ENCODE assay signal across 1 cellular context in the genomic region with DNA sequence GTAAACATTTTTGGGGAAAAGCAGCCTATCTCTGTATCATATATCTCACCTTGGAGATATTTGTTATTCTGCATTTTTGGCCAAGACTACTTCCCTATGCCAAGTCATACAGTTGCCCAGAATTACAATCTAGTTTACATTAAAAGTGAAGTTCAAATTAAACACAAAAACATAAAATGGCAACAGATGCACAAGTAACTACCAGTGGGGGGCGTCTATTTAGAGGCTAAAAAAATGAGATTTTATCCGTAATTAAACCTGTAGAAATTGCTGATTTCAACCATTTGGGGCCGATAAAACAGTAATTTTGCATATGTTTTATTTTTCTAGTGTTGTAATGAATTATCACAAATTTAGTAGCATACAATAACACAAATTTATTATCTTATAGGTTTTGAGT.
TF ChIP-seq lines count a peak whose summit lies in the region.

No MANE protein-coding gene starts in this region.

TF ChIP-seq in GM23338, 12 proteins besides CTCF, POLR2A, EP300 and RAD21 (continued from another document):
- no peak for TF ChIP-seq EZH2 (IDR thresholded peaks at IDR 0.05; ENCODE audit: low read depth, unreplicated experiment)
- no peak for TF ChIP-seq POLR2AphosphoS5 (IDR thresholded peaks at IDR 0.05; ENCODE audit: low read depth)
- TF ChIP-seq, protein P1, sequence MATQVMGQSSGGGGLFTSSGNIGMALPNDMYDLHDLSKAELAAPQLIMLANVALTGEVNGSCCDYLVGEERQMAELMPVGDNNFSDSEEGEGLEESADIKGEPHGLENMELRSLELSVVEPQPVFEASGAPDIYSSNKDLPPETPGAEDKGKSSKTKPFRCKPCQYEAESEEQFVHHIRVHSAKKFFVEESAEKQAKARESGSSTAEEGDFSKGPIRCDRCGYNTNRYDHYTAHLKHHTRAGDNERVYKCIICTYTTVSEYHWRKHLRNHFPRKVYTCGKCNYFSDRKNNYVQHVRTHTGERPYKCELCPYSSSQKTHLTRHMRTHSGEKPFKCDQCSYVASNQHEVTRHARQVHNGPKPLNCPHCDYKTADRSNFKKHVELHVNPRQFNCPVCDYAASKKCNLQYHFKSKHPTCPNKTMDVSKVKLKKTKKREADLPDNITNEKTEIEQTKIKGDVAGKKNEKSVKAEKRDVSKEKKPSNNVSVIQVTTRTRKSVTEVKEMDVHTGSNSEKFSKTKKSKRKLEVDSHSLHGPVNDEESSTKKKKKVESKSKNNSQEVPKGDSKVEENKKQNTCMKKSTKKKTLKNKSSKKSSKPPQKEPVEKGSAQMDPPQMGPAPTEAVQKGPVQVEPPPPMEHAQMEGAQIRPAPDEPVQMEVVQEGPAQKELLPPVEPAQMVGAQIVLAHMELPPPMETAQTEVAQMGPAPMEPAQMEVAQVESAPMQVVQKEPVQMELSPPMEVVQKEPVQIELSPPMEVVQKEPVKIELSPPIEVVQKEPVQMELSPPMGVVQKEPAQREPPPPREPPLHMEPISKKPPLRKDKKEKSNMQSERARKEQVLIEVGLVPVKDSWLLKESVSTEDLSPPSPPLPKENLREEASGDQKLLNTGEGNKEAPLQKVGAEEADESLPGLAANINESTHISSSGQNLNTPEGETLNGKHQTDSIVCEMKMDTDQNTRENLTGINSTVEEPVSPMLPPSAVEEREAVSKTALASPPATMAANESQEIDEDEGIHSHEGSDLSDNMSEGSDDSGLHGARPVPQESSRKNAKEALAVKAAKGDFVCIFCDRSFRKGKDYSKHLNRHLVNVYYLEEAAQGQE (IDR thresholded peaks at IDR 0.05; ENCODE audit: unreplicated experiment) = no peak
- no peak for TF ChIP-seq ZNF114 (CRISPR knock-in tag; IDR thresholded peaks at IDR 0.05)
- no peak for TF ChIP-seq ZNF331 (CRISPR knock-in tag; IDR thresholded peaks at IDR 0.05; ENCODE audit: low read depth)
- no peak for TF ChIP-seq JUNB (IDR thresholded peaks at IDR 0.05; ENCODE audit: unreplicated experiment)
- no peak for TF ChIP-seq STAT1 (IDR thresholded peaks at IDR 0.05; ENCODE audit: unreplicated experiment)
- TF ChIP-seq, protein P2, sequence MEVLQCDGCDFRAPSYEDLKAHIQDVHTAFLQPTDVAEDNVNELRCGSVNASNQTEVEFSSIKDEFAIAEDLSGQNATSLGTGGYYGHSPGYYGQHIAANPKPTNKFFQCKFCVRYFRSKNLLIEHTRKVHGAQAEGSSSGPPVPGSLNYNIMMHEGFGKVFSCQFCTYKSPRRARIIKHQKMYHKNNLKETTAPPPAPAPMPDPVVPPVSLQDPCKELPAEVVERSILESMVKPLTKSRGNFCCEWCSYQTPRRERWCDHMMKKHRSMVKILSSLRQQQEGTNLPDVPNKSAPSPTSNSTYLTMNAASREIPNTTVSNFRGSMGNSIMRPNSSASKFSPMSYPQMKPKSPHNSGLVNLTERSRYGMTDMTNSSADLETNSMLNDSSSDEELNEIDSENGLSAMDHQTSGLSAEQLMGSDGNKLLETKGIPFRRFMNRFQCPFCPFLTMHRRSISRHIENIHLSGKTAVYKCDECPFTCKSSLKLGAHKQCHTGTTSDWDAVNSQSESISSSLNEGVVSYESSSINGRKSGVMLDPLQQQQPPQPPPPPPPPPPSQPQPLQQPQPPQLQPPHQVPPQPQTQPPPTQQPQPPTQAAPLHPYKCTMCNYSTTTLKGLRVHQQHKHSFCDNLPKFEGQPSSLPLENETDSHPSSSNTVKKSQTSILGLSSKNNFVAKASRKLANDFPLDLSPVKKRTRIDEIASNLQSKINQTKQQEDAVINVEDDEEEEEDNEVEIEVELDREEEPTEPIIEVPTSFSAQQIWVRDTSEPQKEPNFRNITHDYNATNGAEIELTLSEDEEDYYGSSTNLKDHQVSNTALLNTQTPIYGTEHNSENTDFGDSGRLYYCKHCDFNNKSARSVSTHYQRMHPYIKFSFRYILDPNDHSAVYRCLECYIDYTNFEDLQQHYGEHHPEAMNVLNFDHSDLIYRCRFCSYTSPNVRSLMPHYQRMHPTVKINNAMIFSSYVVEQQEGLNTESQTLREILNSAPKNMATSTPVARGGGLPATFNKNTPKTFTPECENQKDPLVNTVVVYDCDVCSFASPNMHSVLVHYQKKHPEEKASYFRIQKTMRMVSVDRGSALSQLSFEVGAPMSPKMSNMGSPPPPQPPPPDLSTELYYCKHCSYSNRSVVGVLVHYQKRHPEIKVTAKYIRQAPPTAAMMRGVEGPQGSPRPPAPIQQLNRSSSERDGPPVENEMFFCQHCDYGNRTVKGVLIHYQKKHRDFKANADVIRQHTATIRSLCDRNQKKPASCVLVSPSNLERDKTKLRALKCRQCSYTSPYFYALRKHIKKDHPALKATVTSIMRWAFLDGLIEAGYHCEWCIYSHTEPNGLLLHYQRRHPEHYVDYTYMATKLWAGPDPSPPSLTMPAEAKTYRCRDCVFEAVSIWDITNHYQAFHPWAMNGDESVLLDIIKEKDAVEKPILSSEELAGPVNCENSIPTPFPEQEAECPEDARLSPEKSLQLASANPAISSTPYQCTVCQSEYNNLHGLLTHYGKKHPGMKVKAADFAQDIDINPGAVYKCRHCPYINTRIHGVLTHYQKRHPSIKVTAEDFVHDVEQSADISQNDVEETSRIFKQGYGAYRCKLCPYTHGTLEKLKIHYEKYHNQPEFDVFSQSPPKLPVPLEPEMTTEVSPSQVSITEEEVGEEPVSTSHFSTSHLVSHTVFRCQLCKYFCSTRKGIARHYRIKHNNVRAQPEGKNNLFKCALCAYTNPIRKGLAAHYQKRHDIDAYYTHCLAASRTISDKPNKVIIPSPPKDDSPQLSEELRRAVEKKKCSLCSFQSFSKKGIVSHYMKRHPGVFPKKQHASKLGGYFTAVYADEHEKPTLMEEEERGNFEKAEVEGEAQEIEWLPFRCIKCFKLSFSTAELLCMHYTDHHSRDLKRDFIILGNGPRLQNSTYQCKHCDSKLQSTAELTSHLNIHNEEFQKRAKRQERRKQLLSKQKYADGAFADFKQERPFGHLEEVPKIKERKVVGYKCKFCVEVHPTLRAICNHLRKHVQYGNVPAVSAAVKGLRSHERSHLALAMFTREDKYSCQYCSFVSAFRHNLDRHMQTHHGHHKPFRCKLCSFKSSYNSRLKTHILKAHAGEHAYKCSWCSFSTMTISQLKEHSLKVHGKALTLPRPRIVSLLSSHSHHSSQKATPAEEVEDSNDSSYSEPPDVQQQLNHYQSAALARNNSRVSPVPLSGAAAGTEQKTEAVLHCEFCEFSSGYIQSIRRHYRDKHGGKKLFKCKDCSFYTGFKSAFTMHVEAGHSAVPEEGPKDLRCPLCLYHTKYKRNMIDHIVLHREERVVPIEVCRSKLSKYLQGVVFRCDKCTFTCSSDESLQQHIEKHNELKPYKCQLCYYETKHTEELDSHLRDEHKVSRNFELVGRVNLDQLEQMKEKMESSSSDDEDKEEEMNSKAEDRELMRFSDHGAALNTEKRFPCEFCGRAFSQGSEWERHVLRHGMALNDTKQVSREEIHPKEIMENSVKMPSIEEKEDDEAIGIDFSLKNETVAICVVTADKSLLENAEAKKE (CRISPR knock-in tag; IDR thresholded peaks at IDR 0.05) = no peak
- TF ChIP-seq, protein P3, sequence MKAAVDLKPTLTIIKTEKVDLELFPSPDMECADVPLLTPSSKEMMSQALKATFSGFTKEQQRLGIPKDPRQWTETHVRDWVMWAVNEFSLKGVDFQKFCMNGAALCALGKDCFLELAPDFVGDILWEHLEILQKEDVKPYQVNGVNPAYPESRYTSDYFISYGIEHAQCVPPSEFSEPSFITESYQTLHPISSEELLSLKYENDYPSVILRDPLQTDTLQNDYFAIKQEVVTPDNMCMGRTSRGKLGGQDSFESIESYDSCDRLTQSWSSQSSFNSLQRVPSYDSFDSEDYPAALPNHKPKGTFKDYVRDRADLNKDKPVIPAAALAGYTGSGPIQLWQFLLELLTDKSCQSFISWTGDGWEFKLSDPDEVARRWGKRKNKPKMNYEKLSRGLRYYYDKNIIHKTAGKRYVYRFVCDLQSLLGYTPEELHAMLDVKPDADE (IDR thresholded peaks at IDR 0.05) = no peak
- no peak for TF ChIP-seq NANOG (IDR thresholded peaks at IDR 0.05; ENCODE audit: borderline replicate concordance)
